12 cellular contexts compared by ENCODE assay signal in genomic region chr2:201696151-201696659, GRCh38. TPM values are rescaled to one million over a fixed set of nuclear protein-coding genes. Genes with fewer than 3 reads are reported as not detected.
DNase-seq lines count a peak whose midpoint lies in the region; ATAC-seq and TF ChIP-seq lines count a peak whose summit lies in the region.
"Had no signal": no experiment of that assay in that cellular context is flagged by ENCODE, and none has a peak within 500 bp of the region (broad histone marks: within the 10 kb centered on the region; RNA-seq: fewer than 3 reads in every experiment).

No MANE protein-coding gene starts in this region.

- in situ Hi-C loops in astrocyte of the spinal cord (cut with HindIII; ENCODE audit: low sequenced_read_pairs): no loop called here

- H3K36me3 ChIP-seq in ACC112 (ENCODE audit: insufficient read depth, low read length): peaks cover 4% of the 10 kb centered on the region; the same call in 1 of the 2 replicates

- no peak for ATAC-seq in stimulated activated naive CD8-positive, alpha-beta T cell treated with anti-CD3 and anti-CD28 coated beads, Interleukin-15, amount 100 ng/mL, for 72 hours
- ATAC-seq: activated CD4-positive, CD25-positive, alpha-beta regulatory T cell treated with anti-CD3 and anti-CD28 coated beads, Interleukin-2, amount 50 U/mL, for 24 hours; esophagus mucosa; naive thymus-derived CD4-positive, alpha-beta T cell had no signal

- no peaks in the 10 kb centered on the region for H3K79me2 ChIP-seq in ACC112 (ENCODE audit: control insufficient read depth, insufficient read depth, low read length, unreplicated experiment)

- H3K9me3 Mint-ChIP-seq in stimulated activated naive CD8-positive, alpha-beta T cell treated with anti-CD3 and anti-CD28 coated beads, Interleukin-15, amount 100 ng/mL, for 72 hours: no peaks in the 10 kb centered on the region
- H3K9me3 Mint-ChIP-seq: CD4-positive, CD25-positive, alpha-beta regulatory T cell; naive thymus-derived CD4-positive, alpha-beta T cell had no signal

- H3K27ac ChIP-seq in ACC112 (ENCODE audit: low read depth, low read length): peak overlapping the region; percentile 95

- peaks cover 6% of the 10 kb centered on the region for H3K4me1 Mint-ChIP-seq in stimulated activated naive CD8-positive, alpha-beta T cell treated with anti-CD3 and anti-CD28 coated beads, Interleukin-15, amount 100 ng/mL, for 72 hours

- TF ChIP-seq CTCF in astrocyte of the spinal cord (IDR thresholded peaks at IDR 0.05; ENCODE audit: low read depth, low read length): no peak

- DNase-seq in HK-2 (ENCODE audit: unreplicated experiment) (peak; percentile 13), astrocyte of the spinal cord (ENCODE audit: low read depth, low spot score) (peak; percentile 95), inferior parietal cortex (ENCODE audit: extremely low spot score) (peak; percentile 17), ureter (ENCODE audit: low spot score) (no peak), iPS-NIHi11 (ENCODE audit: low spot score) (no peak)
- DNase-seq in central memory CD4-positive, alpha-beta T cell: no peak
- DNase-seq in stimulated activated naive CD8-positive, alpha-beta T cell treated with anti-CD3 and anti-CD28 coated beads, Interleukin-15, amount 100 ng/mL, for 72 hours: no peak
- DNase-seq: CD4-positive, CD25-positive, alpha-beta regulatory T cell; naive thymus-derived CD4-positive, alpha-beta T cell had no signal

- peak overlapping the region; percentile 44; the same call in 1 of the 2 replicates for H3K4me3 ChIP-seq in ACC112 (ENCODE audit: low read depth, low read length)
- H3K4me3 ChIP-seq in astrocyte of the spinal cord (ENCODE audit: low read depth, low read length): no peak overlapping the region

- no peaks in the 10 kb centered on the region for H3K27me3 Mint-ChIP-seq in stimulated activated naive CD8-positive, alpha-beta T cell treated with anti-CD3 and anti-CD28 coated beads, Interleukin-15, amount 100 ng/mL, for 72 hours

- no peak overlapping the region for H3K4me3 Mint-ChIP-seq in stimulated activated naive CD8-positive, alpha-beta T cell treated with anti-CD3 and anti-CD28 coated beads, Interleukin-15, amount 100 ng/mL, for 72 hours
- H3K4me3 Mint-ChIP-seq: CD4-positive, CD25-positive, alpha-beta regulatory T cell; naive thymus-derived CD4-positive, alpha-beta T cell had no signal

- peaks cover 50% of the 10 kb centered on the region for H3K4me1 ChIP-seq in ACC112 (ENCODE audit: control insufficient read depth, insufficient read depth, low read length, unreplicated experiment)

- H2AFZ ChIP-seq in ACC112 (ENCODE audit: low read length, unreplicated experiment): peak overlapping the region; percentile 3

- H3K27me3 ChIP-seq in ACC112 (ENCODE audit: insufficient read depth, low read length): no peaks in the 10 kb centered on the region

- no peak overlapping the region for H3K27ac Mint-ChIP-seq in stimulated activated naive CD8-positive, alpha-beta T cell treated with anti-CD3 and anti-CD28 coated beads, Interleukin-15, amount 100 ng/mL, for 72 hours
- H3K27ac Mint-ChIP-seq: CD4-positive, CD25-positive, alpha-beta regulatory T cell; naive thymus-derived CD4-positive, alpha-beta T cell had no signal

RNA-seq across cellular contexts. Expression of gene MPP4, which starts 2.2 kb away (rescaled TPM):
- total RNA-seq in ureter: not detected
- total RNA-seq: CD4-positive, CD25-positive, alpha-beta regulatory T cell; esophagus mucosa had no signal

RNA-seq across cellular contexts. Expression of gene TMEM237, which starts 52.9 kb away (rescaled TPM):
- total RNA-seq in ureter: 23.6 TPM

Comparison
In these comparisons a context has a peak if more than half of its experiments do, and no peak if none do; other contexts are left out.
1. DNase-seq: peak in HK-2 (single experiment), astrocyte of the spinal cord (single experiment) and inferior parietal cortex (single experiment); none in central memory CD4-positive, alpha-beta T cell (single experiment), ureter (single experiment), stimulated activated naive CD8-positive, alpha-beta T cell treated with anti-CD3 and anti-CD28 coated beads, Interleukin-15, amount 100 ng/mL, for 72 hours (0 of 2) and iPS-NIHi11 (single experiment).